In the genomic region with DNA sequence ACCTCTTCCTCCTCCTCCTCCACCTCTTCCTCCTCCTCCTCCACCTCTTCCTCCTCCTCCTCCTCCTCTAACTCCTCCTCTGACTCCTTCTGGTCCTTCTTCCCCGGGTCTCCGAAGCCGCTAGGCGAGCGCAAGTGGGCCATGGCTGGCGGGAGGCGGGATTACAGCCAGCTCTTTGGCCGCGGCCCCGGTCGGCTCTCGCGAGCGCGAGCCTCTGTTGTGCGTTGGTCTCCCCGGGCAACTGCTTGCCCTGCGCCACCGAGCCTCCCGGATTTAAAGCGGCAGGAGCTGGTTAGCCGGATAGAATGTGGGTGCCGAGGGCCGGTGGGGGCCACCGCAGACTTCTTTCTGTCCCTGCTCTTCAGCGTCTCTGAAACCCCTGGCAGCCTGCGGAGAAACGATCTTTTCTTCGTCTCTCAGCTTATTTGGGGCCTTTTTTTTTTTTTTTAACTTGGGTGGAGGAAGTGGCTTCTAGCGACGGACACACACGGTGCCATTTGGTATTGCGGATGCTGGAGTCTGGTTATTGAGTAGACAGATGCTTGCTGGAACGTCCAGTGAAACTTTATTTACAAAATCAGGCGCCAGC, we compare ENCODE assay signal across 8 cellular contexts. TPM values are rescaled to one million over a fixed set of nuclear protein-coding genes. Genes with fewer than 3 reads are reported as not detected.
DNase-seq lines count a peak whose midpoint lies in the region; ATAC-seq, FAIRE-seq and TF ChIP-seq lines count a peak whose summit lies in the region.

A gene (minus strand): TSS at position 165 of the 589 bp plus-strand sequence. CDS start 22 bp downstream, at position 143.

- ATAC-seq in HG02763 (IDR thresholded peaks at IDR 0.05; ENCODE audit: unreplicated experiment), result peak; percentile 99
- peak; percentile 99 for ATAC-seq in left ventricle myocardium superior
- ATAC-seq in psoas muscle, result peak; percentile 95 to 100 (median 98)

- no peaks in the 10 kb centered on the region for H3K36me3 ChIP-seq in psoas muscle (ENCODE audit: insufficient read depth in 1 of 2, low read depth in 1 of 2)

- peak within 1 kb of the TSS; percentile 75 for H3K4me3 ChIP-seq in psoas muscle

- no peaks in the 10 kb centered on the region for H3K27me3 ChIP-seq in psoas muscle (ENCODE audit: insufficient read depth in 3 of 3, low read length in 2 of 3)

- H3K9me3 ChIP-seq in psoas muscle, result no peaks in the 10 kb centered on the region

- no peak for TF ChIP-seq CTCF in psoas muscle (IDR thresholded peaks at IDR 0.05)

- FAIRE-seq in GM12891 (lab: Jason Lieb, UNC), result no peak
- no peak for FAIRE-seq in urothelium cell line (lab: Jason Lieb, UNC)

- no peaks in the 10 kb centered on the region for H3K4me1 ChIP-seq in psoas muscle

- peak within 1 kb of the TSS; percentile 64 for H3K27ac ChIP-seq in psoas muscle

- TF ChIP-seq POLR2A in GM12891 (IDR thresholded peaks at IDR 0.05; ENCODE audit: low read depth, low read length), result peak; percentile 35; the same call in 1 of the 2 replicates

- DNase-seq in GM12891 (ENCODE audit: insufficient read length, low spot score), result peak; percentile 84
- peak; percentile 85 to 96 (median 96) for DNase-seq in NCI-H1417 (lab: John Stamatoyannopoulos, UW)
- peak; percentile 42 for DNase-seq in T follicular helper cell (ENCODE audit: low read depth)
- peak; percentile 84 for DNase-seq in amniotic stem cell (lab: John Stamatoyannopoulos, UW)
- peak; percentile 96 for DNase-seq in left ventricle myocardium superior
- DNase-seq in psoas muscle, result peak; percentile 93 to 95
- peak; percentile 93 for DNase-seq in urothelium cell line (ENCODE audit: low spot score)

- intact Hi-C loops in left ventricle myocardium superior (cut with micrococcal nuclease) (no loop called here), psoas muscle (cut with DNase I) (loop anchor here in 1 of 2 donors (5.0 kb wide), 1 partner anchor 58 kb away; a partner anchor contains a TSS)

- WGBS in psoas muscle, 3 donors, result 0 to 1% (median 0%) methylated on average over 31 to 35 of the region's 35 CpGs

TF ChIP-seq in GM12891, 5 proteins besides CTCF, POLR2A, EP300 and RAD21:
- TF ChIP-seq POLR2AphosphoS5 (IDR thresholded peaks at IDR 0.05; ENCODE audit: low read depth, low read length), result 0 out of 2 replicates have a peak, but pooled peaks have one; percentile 13
- peak; percentile 43; the same call in 1 of the 2 replicates for TF ChIP-seq TAF1 (IDR thresholded peaks at IDR 0.05; ENCODE audit: low read depth, low read length)
- no peak for TF ChIP-seq PAX5 (IDR thresholded peaks at IDR 0.05; ENCODE audit: insufficient read depth, low read length, severe bottlenecking)
- peak; percentile 55 for TF ChIP-seq SPI1 (IDR thresholded peaks at IDR 0.05; ENCODE audit: low read depth, low read length)
- TF ChIP-seq POU2F2 (IDR thresholded peaks at IDR 0.05; ENCODE audit: low read depth, low read length), result no peak

RNA-seq across cellular contexts. Expression of the gene that starts here (rescaled TPM):
- polyA plus RNA-seq in GM12891 (2012; ENCODE audit: low read depth, missing spikeins), result not detected
- total RNA-seq in left ventricle myocardium superior (not detected), psoas muscle (not detected)
- polyA plus RNA-seq in psoas muscle, result not detected

Comparison
In these comparisons a context has a peak if more than half of its experiments do, and no peak if none do; other contexts are left out.
1. Peak in every context shown above with its lines: DNase-seq, ATAC-seq, H3K4me3 ChIP-seq and H3K27ac ChIP-seq.
2. Peak in DNase-seq and ATAC-seq in left ventricle myocardium superior; RNA of the gene not detected or under 1 TPM.
3. Peak in DNase-seq, ATAC-seq, H3K4me3 ChIP-seq and H3K27ac ChIP-seq in psoas muscle; RNA of the gene not detected or under 1 TPM.
4. DNase-seq: peak in every context shown above with its lines; median percentile 96 in NCI-H1417; 96 in left ventricle myocardium superior; 94 in psoas muscle; 93 in urothelium cell line; 84 in GM12891; 84 in amniotic stem cell; 42 in T follicular helper cell.